ENCODE assay signal across 21 cellular contexts in the genomic region with DNA sequence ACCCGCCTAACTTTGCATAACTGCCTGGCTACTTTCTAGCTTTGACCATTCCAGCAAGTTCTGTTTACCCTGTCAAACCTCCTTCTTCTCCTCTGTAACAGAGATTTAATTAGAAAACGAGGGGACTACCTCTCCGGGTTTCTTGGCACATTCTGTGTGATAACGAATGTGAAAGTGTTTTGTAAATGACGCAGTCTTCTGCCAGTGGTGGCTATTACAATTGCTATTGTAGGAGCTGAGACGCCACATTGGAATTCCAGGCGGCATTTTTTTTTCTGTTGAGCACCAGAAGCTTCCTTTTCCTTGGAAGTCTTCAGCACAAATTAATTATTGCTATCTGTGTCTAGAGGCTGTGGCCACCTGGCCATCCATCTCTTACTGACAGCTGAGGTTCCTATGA.
DNase-seq lines count a peak whose midpoint lies in the region; ATAC-seq and TF ChIP-seq lines count a peak whose summit lies in the region.
"Had no signal": no experiment of that assay in that cellular context is flagged by ENCODE, and none has a peak within 500 bp of the region (broad histone marks: within the 10 kb centered on the region; RNA-seq: fewer than 3 reads in every experiment).

No MANE protein-coding gene starts in this region.

- no peak for ATAC-seq in HG03108 (IDR thresholded peaks at IDR 0.05; ENCODE audit: unreplicated experiment)
- ATAC-seq: HepG2, PC-3, Right ventricle myocardium inferior had no signal

- no peaks in the 10 kb centered on the region for H3K27me3 Mint-ChIP-seq in mesothelial cell of epicardium (ENCODE audit: low read depth)

- no peak for TF ChIP-seq POLR2A in stomach (IDR thresholded peaks at IDR 0.05)

- H3K9me3 ChIP-seq in GM23248 (ENCODE audit: low read depth) (no peaks in the 10 kb centered on the region), OCI-LY3 (ENCODE audit: insufficient read depth, low read length) (no peaks in the 10 kb centered on the region), stomach (peaks cover 0 to 3% (median 0%) of the 10 kb centered on the region in 4 donors)
- H3K9me3 ChIP-seq: SJSA1 had no signal

- H3K4me3 ChIP-seq in GM23248 (no peak overlapping the region), OCI-LY3 (ENCODE audit: low read length) (peak overlapping the region; percentile 36; the same call in 1 of the 2 replicates), stomach (peak overlapping the region in 3 of 4 donors; percentile 7 to 31 (median 24))
- H3K4me3 ChIP-seq: BLaER1 treated with 17β-estradiol and CSF1 and Interleukin-3, amounts not matched to agents 10 nM and 100 nM; SJSA1 had no signal

- no peak overlapping the region for H3K27ac ChIP-seq in GM23248
- H3K27ac ChIP-seq in OCI-LY3 (ENCODE audit: low read length) = no peak overlapping the region
- H3K27ac ChIP-seq in stomach = no peak overlapping the region
- H3K27ac ChIP-seq in RWPE1 = no peak overlapping the region
- H3K27ac ChIP-seq: BLaER1 treated with 17β-estradiol and CSF1 and Interleukin-3, amounts not matched to agents 10 nM and 100 nM; SJSA1 had no signal

- TF ChIP-seq EP300 in stomach (IDR thresholded peaks at IDR 0.05) = no peak

- H4K20me1 ChIP-seq in GM23248 (ENCODE audit: insufficient read depth) (no peaks in the 10 kb centered on the region), OCI-LY3 (ENCODE audit: insufficient read depth, low read length) (no peaks in the 10 kb centered on the region)
- H4K20me1 ChIP-seq: BLaER1 treated with 17β-estradiol and CSF1 and Interleukin-3, amounts not matched to agents 10 nM and 100 nM had no signal

- no peaks in the 10 kb centered on the region for H3K36me3 Mint-ChIP-seq in mesothelial cell of epicardium

- WGBS in GM23248 (ENCODE audit: low coverage in 1 of 2, low lambda C conversion rate in 2 of 2, missing lambda C conversion rate in 2 of 2), 2 experiments = 2 to 8% methylated on average over 7 of the region's 7 CpGs
- WGBS in stomach, 5 donors = 10 to 19% (median 13%) methylated on average over 7 of the region's 7 CpGs

- intact Hi-C loops in stomach (cut with DNase I; ENCODE audit: low total_unique reads) = no loop called here

- H3K9me2 ChIP-seq in GM23248 (ENCODE audit: insufficient read depth) = no peaks in the 10 kb centered on the region

- H3K36me3 ChIP-seq in GM23248 (ENCODE audit: low read depth) (no peaks in the 10 kb centered on the region), OCI-LY3 (replicated peaks; ENCODE audit: low read depth, low read length) (no peaks in the 10 kb centered on the region), stomach (no peaks in the 10 kb centered on the region)
- H3K36me3 ChIP-seq: BLaER1 treated with 17β-estradiol and CSF1 and Interleukin-3, amounts not matched to agents 10 nM and 100 nM; SJSA1 had no signal

- H3K4me3 Mint-ChIP-seq in mesothelial cell of epicardium = no peak overlapping the region
- H3K4me3 Mint-ChIP-seq: CD4-positive, alpha-beta T cell had no signal

- CTCF ChIA-PET in RWPE1 (lab: Yijun Ruan, JAX) = no interaction called here

- no peaks in the 10 kb centered on the region for H3K27me3 ChIP-seq in GM23248 (replicated peaks; ENCODE audit: insufficient read depth)
- no peaks in the 10 kb centered on the region for H3K27me3 ChIP-seq in OCI-LY3 (ENCODE audit: low read depth, low read length)
- no peaks in the 10 kb centered on the region for H3K27me3 ChIP-seq in stomach
- H3K27me3 ChIP-seq: BLaER1 treated with 17β-estradiol and CSF1 and Interleukin-3, amounts not matched to agents 10 nM and 100 nM; SJSA1 had no signal

- no peaks in the 10 kb centered on the region for H3K79me2 ChIP-seq in GM23248 (ENCODE audit: insufficient read depth)
- H3K79me2 ChIP-seq in OCI-LY3 (ENCODE audit: low read length) = no peaks in the 10 kb centered on the region

- H3F3A ChIP-seq in GM23248 (ENCODE audit: insufficient read depth) = no peaks in the 10 kb centered on the region

- peaks cover 34% of the 10 kb centered on the region for H3K4me1 Mint-ChIP-seq in mesothelial cell of epicardium

- H3K9ac ChIP-seq in GM23248 (no peak overlapping the region), OCI-LY3 (ENCODE audit: low read length) (no peak overlapping the region)
- H3K9ac ChIP-seq: BLaER1 treated with 17β-estradiol and CSF1 and Interleukin-3, amounts not matched to agents 10 nM and 100 nM had no signal

- TF ChIP-seq CTCF in OCI-LY3 (IDR thresholded peaks at IDR 0.05; ENCODE audit: low read depth, low read length) (no peak), mesothelial cell of epicardium (IDR thresholded peaks at IDR 0.05; ENCODE audit: unreplicated experiment) (no peak), stomach (IDR thresholded peaks at IDR 0.05) (no peak), RWPE1 (conservative IDR thresholded peaks at IDR 0.05; ENCODE audit: low read depth) (no peak)

- peaks cover 8% of the 10 kb centered on the region for H3K9me3 Mint-ChIP-seq in mesothelial cell of epicardium

- peak; percentile 0 for DNase-seq in GM23248
- DNase-seq in mesothelial cell of epicardium (ENCODE audit: low spot score in 2 of 2, unreplicated experiment in 2 of 2) = no peak
- no peak for DNase-seq in stomach
- no peak for DNase-seq in NCI-H1105 treated with DMSO at 0.1 percent for 48 hours (lab: John Stamatoyannopoulos, UW)
- no peak for DNase-seq in RWPE1 (ENCODE audit: low spot score)
- no peak for DNase-seq in superior temporal gyrus (ENCODE audit: extremely low spot score)
- DNase-seq: CD4-positive, alpha-beta T cell; DMS53; Karpas-422; MV-4-11; NCI-H1417; NCI-H1694; NCI-H2081; NCI-H2227 treated with DMSO at 0.1 percent for 48 hours; PC-3 had no signal

- H2AFZ ChIP-seq in GM23248 = no peak overlapping the region
- H2AFZ ChIP-seq in OCI-LY3 (ENCODE audit: low read depth, low read length) = no peak overlapping the region

- H3K4me2 ChIP-seq in GM23248 (ENCODE audit: unreplicated experiment) (no peak overlapping the region), OCI-LY3 (ENCODE audit: low read length) (peak overlapping the region; percentile 40)
- H3K4me2 ChIP-seq: BLaER1 treated with 17β-estradiol and CSF1 and Interleukin-3, amounts not matched to agents 10 nM and 100 nM had no signal

- in situ Hi-C loops in GM23248 (cut with MboI) = no loop called here

- POLR2A ChIA-PET in RWPE1 (lab: Yijun Ruan, JAX; ENCODE audit: low non-redundant PET) = no interaction called here

- H3K4me1 ChIP-seq in GM23248 (ENCODE audit: insufficient read depth) (no peaks in the 10 kb centered on the region), OCI-LY3 (ENCODE audit: low read length) (no peaks in the 10 kb centered on the region), stomach (no peaks in the 10 kb centered on the region)
- H3K4me1 ChIP-seq: BLaER1 treated with 17β-estradiol and CSF1 and Interleukin-3, amounts not matched to agents 10 nM and 100 nM; SJSA1 had no signal

- peak overlapping the region; percentile 63 for H3K27ac Mint-ChIP-seq in mesothelial cell of epicardium
- H3K27ac Mint-ChIP-seq: CD4-positive, alpha-beta T cell had no signal
